1 cellular context compared by ENCODE assay signal in genomic region chr3:29520764-29521163, GRCh38.
TF ChIP-seq lines count a peak whose summit lies in the region.

No MANE protein-coding gene starts in this region.

TF ChIP-seq in HepG2, 621 proteins besides CTCF, POLR2A, EP300 and RAD21 (continued from another document):
- no peak for TF ChIP-seq MTERF4 (CRISPR knock-in tag; IDR thresholded peaks at IDR 0.05)
- TF ChIP-seq MIER2 (CRISPR knock-in tag; IDR thresholded peaks at IDR 0.05): no peak
- TF ChIP-seq ZNF263 (CRISPR knock-in tag; IDR thresholded peaks at IDR 0.05): no peak
- no peak for TF ChIP-seq ZNF10 (CRISPR knock-in tag; IDR thresholded peaks at IDR 0.05; ENCODE audit: borderline replicate concordance, low read depth)
- no peak for TF ChIP-seq TP53 (CRISPR knock-in tag; conservative IDR thresholded peaks at IDR 0.05)
- no peak for TF ChIP-seq ZNF225 (CRISPR knock-in tag; IDR thresholded peaks at IDR 0.05)
- TF ChIP-seq ZNF451 (CRISPR knock-in tag; IDR thresholded peaks at IDR 0.05): no peak
- no peak for TF ChIP-seq RARA (CRISPR knock-in tag; IDR thresholded peaks at IDR 0.05)
- TF ChIP-seq SP4 (CRISPR knock-in tag; IDR thresholded peaks at IDR 0.05): no peak
- no peak for TF ChIP-seq TFE3 (CRISPR knock-in tag; IDR thresholded peaks at IDR 0.05)
- no peak for TF ChIP-seq HOXA5 (CRISPR knock-in tag; IDR thresholded peaks at IDR 0.05)
- no peak for TF ChIP-seq STAT6 (CRISPR knock-in tag; IDR thresholded peaks at IDR 0.05; ENCODE audit: borderline replicate concordance)
- TF ChIP-seq PHF8 (CRISPR knock-in tag; IDR thresholded peaks at IDR 0.05): no peak
- no peak for TF ChIP-seq TBX3 (IDR thresholded peaks at IDR 0.05; ENCODE audit: borderline replicate concordance)
- TF ChIP-seq HIVEP1 (CRISPR knock-in tag; IDR thresholded peaks at IDR 0.05): no peak
- TF ChIP-seq BHLHE40 (IDR thresholded peaks at IDR 0.05; ENCODE audit: low read length): no peak
- TF ChIP-seq AGO2 (optimal IDR thresholded peaks at IDR 0.05; ENCODE audit: low read depth, low read length): no peak
- TF ChIP-seq DNMT3B (CRISPR knock-in tag; conservative IDR thresholded peaks at IDR 0.05): no peak
- no peak for TF ChIP-seq TSC22D2 (CRISPR knock-in tag; IDR thresholded peaks at IDR 0.05; ENCODE audit: borderline replicate concordance)
